ENCODE assay signal across 11 cellular contexts in the genomic region with DNA sequence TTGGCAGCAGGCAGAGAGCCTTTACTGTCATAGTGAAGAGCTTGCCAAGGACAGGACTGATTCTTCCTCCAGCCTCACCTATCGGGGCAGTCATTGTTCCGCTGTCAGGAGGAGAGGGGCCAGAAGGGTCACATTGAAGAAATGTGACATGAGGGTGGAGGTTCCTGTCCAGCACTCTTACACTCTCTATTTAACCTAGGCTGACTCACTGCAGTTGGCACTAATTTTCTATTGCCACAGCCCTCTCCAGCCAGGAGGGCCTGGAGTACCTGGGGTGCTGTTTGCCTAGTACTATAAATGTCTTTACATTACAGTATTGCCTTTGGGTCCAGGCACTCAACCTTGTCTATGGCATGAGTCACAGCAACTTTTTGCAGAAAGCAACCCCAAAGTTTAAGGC. TPM values are rescaled to one million over a fixed set of nuclear protein-coding genes. Genes with fewer than 3 reads are reported as not detected.
DNase-seq lines count a peak whose midpoint lies in the region; ATAC-seq and TF ChIP-seq lines count a peak whose summit lies in the region.
"Not testable (repeated sequence)": the region's sequence is repeated elsewhere in the genome, so short reads cannot be mapped to it uniquely, and the experiment has no call there.
"Had no signal": no experiment of that assay in that cellular context is flagged by ENCODE, and none has a peak within 500 bp of the region (broad histone marks: within the 10 kb centered on the region; RNA-seq: fewer than 3 reads in every experiment).

No MANE protein-coding gene starts in this region.

- H3K27ac ChIP-seq in esophagus squamous epithelium (peak overlapping the region in 3 of 4 donors; percentile 45 to 91 (median 91)), left lung (peak overlapping the region; percentile 50 to 80), stomach (peak overlapping the region in 4 of 5 donors; percentile 46 to 90 (median 88))

- H3K27me3 ChIP-seq in esophagus squamous epithelium, left lung, stomach: not testable (repeated sequence)

- ATAC-seq in T-helper 17 cell: not testable (repeated sequence)
- ATAC-seq in left cardiac atrium (peak; percentile 14 to 69), left lung (peak; percentile 82)

- H3K36me3 Mint-ChIP-seq in HFFc6 (ENCODE audit: low read depth): peaks cover 42% of the 10 kb centered on the region
- not testable (repeated sequence) for H3K36me3 Mint-ChIP-seq in T-helper 17 cell (ENCODE audit: low read depth)

- H3K36me3 ChIP-seq in esophagus squamous epithelium (peaks cover 7 to 80% (median 8%) of the 10 kb centered on the region in 3 donors), left lung (peaks cover 0 to 67% of the 10 kb centered on the region in 2 donors), stomach (peaks cover 25 to 74% (median 64%) of the 10 kb centered on the region in 4 donors)

- not testable (repeated sequence) for H3K9me3 Mint-ChIP-seq in HFFc6

- peak overlapping the region; percentile 29 for H3K27ac Mint-ChIP-seq in HFFc6
- not testable (repeated sequence) for H3K27ac Mint-ChIP-seq in T-helper 17 cell

- not testable (repeated sequence) for H3K9me3 ChIP-seq in T-helper 17 cell (ENCODE audit: control insufficient read depth, low read length, poor library complexity, severe bottlenecking); esophagus squamous epithelium; left lung; stomach

- DNase-seq in HFFc6; T-helper 17 cell; esophagus squamous epithelium (lab: John Stamatoyannopoulos, UW); left cardiac atrium; stomach: not testable (repeated sequence)
- DNase-seq in left lung (peak in 1 of 2 donors; percentile 62), mucosa of gallbladder (ENCODE audit: low spot score) (peak; percentile 67)

- H3K4me3 ChIP-seq in esophagus squamous epithelium, left lung, stomach: not testable (repeated sequence)

- not testable (repeated sequence) for H3K27me3 Mint-ChIP-seq in HFFc6 (ENCODE audit: insufficient read depth); T-helper 17 cell

- not testable (repeated sequence) for TF ChIP-seq POLR2A in esophagus squamous epithelium (IDR thresholded peaks at IDR 0.05); stomach (IDR thresholded peaks at IDR 0.05)

- intact Hi-C loops in esophagus squamous epithelium (cut with DNase I); left cardiac atrium (cut with DNase I); left lung (cut with DNase I); stomach (cut with DNase I; ENCODE audit: low total_unique reads): not testable (repeated sequence)

- TF ChIP-seq EP300 in stomach (IDR thresholded peaks at IDR 0.05): not testable (repeated sequence)

- TF ChIP-seq CTCF in HFFc6 (IDR thresholded peaks at IDR 0.05); esophagus squamous epithelium (IDR thresholded peaks at IDR 0.05); left lung (IDR thresholded peaks at IDR 0.05); stomach (IDR thresholded peaks at IDR 0.05): not testable (repeated sequence)

- H3K4me3 Mint-ChIP-seq in HFFc6: not testable (repeated sequence)
- H3K4me3 Mint-ChIP-seq in T-helper 17 cell: peak overlapping the region; percentile 36

- H3K4me1 ChIP-seq in esophagus squamous epithelium (peaks cover 6 to 72% (median 24%) of the 10 kb centered on the region in 3 donors), left lung (peaks cover 13 to 69% of the 10 kb centered on the region in 2 donors), stomach (peaks cover 3 to 78% (median 29%) of the 10 kb centered on the region in 4 donors)

- H3K4me1 Mint-ChIP-seq in HFFc6 (ENCODE audit: low read depth): peaks cover 82% of the 10 kb centered on the region
- H3K4me1 Mint-ChIP-seq in T-helper 17 cell: not testable (repeated sequence)

- no CpG with 5 or more reads among the region's 2 CpGs for WGBS in esophagus squamous epithelium, 2 donors
- 67 to 100% (median 86%) methylated on average over 1 to 2 of the region's 2 CpGs; no CpG with 5 or more reads in 1 of the 5 donors for WGBS in stomach, 5 donors

RNA-seq across cellular contexts. Expression of gene C11orf91, which starts 7.2 kb away (rescaled TPM):
- total RNA-seq in HFFc6 (2021; fragmentation: NEBNext Ultra II Directional; extraction: Animal tissue kit (Norgen Biotek cat#: 25700)): under 1 TPM in 4 of 6 experiments, not detected in 2; 0.59 to 0.65 (median 0.60) TPM
- total RNA-seq in T-helper 17 cell (not detected), esophagus squamous epithelium (not detected), left cardiac atrium (1 to 10 TPM in 1 of 2 donors, under 1 TPM in 1; 0.29 to 1.7 TPM), left lung (1 to 10 TPM in 1 of 2 donors, not detected in 1; 2.2 TPM), mucosa of gallbladder (0.26 TPM), stomach (not detected)
- not detected for polyA plus RNA-seq in stomach
- total RNA-seq: CD8-positive, alpha-beta memory T cell; GM23338; IMR-90; M059J had no signal
- polyA plus RNA-seq: CD8-positive, alpha-beta memory T cell; GM23338 had no signal

RNA-seq across cellular contexts. Expression of gene CD59, which starts 28.4 kb away (rescaled TPM):
- 1,000 to 10,000 TPM; 1,095 to 1,408 (median 1,232) TPM for total RNA-seq in HFFc6 (2021; fragmentation: NEBNext Ultra II Directional; extraction: Animal tissue kit (Norgen Biotek cat#: 25700))
- total RNA-seq in T-helper 17 cell (10 to 100 TPM; 48.7 to 53.6 TPM), esophagus squamous epithelium (100 to 1,000 TPM; 191 to 525 (median 339) TPM), left cardiac atrium (100 to 1,000 TPM; 633 to 874 TPM), left lung (1,000 to 10,000 TPM in 1 of 2 donors, 100 to 1,000 TPM in 1; 928 to 1,244 TPM), mucosa of gallbladder (880 TPM), stomach (100 to 1,000 TPM in 3 of 5 donors, 10 to 100 TPM in 1, 1 to 10 TPM in 1; 6.4 to 225 (median 111) TPM)
- 100 to 1,000 TPM in 2 of 3 donors, 10 to 100 TPM in 1; 89.1 to 200 (median 166) TPM for polyA plus RNA-seq in stomach
